Comparison of ENCODE assay signal across 10 cellular contexts in the genomic region with DNA sequence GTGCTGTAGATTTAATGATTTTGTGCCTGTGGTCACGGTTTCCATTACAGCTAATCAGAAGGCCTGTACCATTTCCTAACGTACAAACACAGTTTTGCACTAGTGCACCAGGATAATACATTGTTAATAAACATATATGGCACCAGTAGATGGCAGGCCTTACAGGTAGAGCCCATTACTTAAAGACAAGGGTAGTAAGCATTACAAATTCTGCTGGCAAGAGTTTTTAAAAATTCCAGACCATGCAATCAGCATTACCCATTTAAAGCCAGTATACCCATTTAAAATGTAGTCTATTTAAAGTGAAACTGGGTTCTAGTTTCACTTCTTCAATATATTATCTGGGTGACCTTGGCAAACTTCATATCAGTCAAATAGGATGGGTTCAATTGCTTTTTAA.
A peak's percentile ranks its signal among the peaks of the same experiment; 100 is the strongest.
DNase-seq lines count a peak whose midpoint lies in the region; ATAC-seq and TF ChIP-seq lines count a peak whose summit lies in the region.
"Had no signal": no experiment of that assay in that cellular context is flagged by ENCODE, and none has a peak within 500 bp of the region (broad histone marks: within the 10 kb centered on the region; RNA-seq: fewer than 3 reads in every experiment).

No MANE protein-coding gene starts in this region.

- DNase-seq in neural progenitor cell (ENCODE audit: low spot score) (no peak), type B pancreatic cell (ENCODE audit: extremely low spot score, unreplicated experiment) (no peak), sigmoid colon (no peak), DMS114 treated with DMSO at 0.1 percent for 48 hours (lab: John Stamatoyannopoulos, UW; ENCODE audit: unreplicated experiment) (no peak)
- DNase-seq: foreskin keratinocyte, NCI-H1048 had no signal

- H3K4me3 ChIP-seq in neural progenitor cell (no peak overlapping the region), sigmoid colon (no peak overlapping the region)

- H3K27ac Mint-ChIP-seq in neural progenitor cell = no peak overlapping the region
- no peak overlapping the region for H3K27ac Mint-ChIP-seq in type B pancreatic cell

- no peak for TF ChIP-seq POLR2A in sigmoid colon (IDR thresholded peaks at IDR 0.05)

- H3K27me3 Mint-ChIP-seq in neural progenitor cell (ENCODE audit: insufficient read depth, low read depth) (peaks cover 4% of the 10 kb centered on the region), type B pancreatic cell (no peaks in the 10 kb centered on the region)

- TF ChIP-seq CTCF in neural progenitor cell (IDR thresholded peaks at IDR 0.05) (peak; percentile 3), type B pancreatic cell (conservative IDR thresholded peaks at IDR 0.05) (no peak), sigmoid colon (IDR thresholded peaks at IDR 0.05) (no peak)

- H3K9ac ChIP-seq in neural progenitor cell = no peak overlapping the region

- no peak overlapping the region for H3K4me3 Mint-ChIP-seq in neural progenitor cell
- H3K4me3 Mint-ChIP-seq in type B pancreatic cell = no peak overlapping the region

- H3K9me3 ChIP-seq in neural progenitor cell (ENCODE audit: low read depth) (no peaks in the 10 kb centered on the region), sigmoid colon (no peaks in the 10 kb centered on the region)

- H3K79me2 ChIP-seq in neural progenitor cell (ENCODE audit: low read depth) = no peaks in the 10 kb centered on the region

- 88 to 90% methylated on average over 2 of the region's 2 CpGs for WGBS in sigmoid colon, 2 donors

- ATAC-seq in GM19043 (IDR thresholded peaks at IDR 0.05; ENCODE audit: low read depth, unreplicated experiment) (peak; percentile 55), HG02588 (IDR thresholded peaks at IDR 0.05; ENCODE audit: unreplicated experiment) (peak; percentile 79), HG03469 (IDR thresholded peaks at IDR 0.05; ENCODE audit: unreplicated experiment) (peak; percentile 83)
- ATAC-seq: foreskin keratinocyte, left lobe of liver had no signal

- intact Hi-C loops in sigmoid colon (cut with DNase I) = no loop called here

- no peaks in the 10 kb centered on the region for H3K9me3 Mint-ChIP-seq in neural progenitor cell
- H3K9me3 Mint-ChIP-seq in type B pancreatic cell = no peaks in the 10 kb centered on the region

- no peaks in the 10 kb centered on the region for H3K36me3 ChIP-seq in neural progenitor cell
- no peaks in the 10 kb centered on the region for H3K36me3 ChIP-seq in sigmoid colon

- no peaks in the 10 kb centered on the region for H3F3A ChIP-seq in neural progenitor cell (ENCODE audit: low read depth)

- no peak overlapping the region for H3K27ac ChIP-seq in neural progenitor cell
- no peak overlapping the region for H3K27ac ChIP-seq in sigmoid colon
- H3K27ac ChIP-seq: foreskin keratinocyte had no signal

- no peak overlapping the region for H2AFZ ChIP-seq in neural progenitor cell (replicated peaks)

- H4K20me1 ChIP-seq in neural progenitor cell (ENCODE audit: low read depth) = no peaks in the 10 kb centered on the region

- H3K4me1 Mint-ChIP-seq in neural progenitor cell (no peaks in the 10 kb centered on the region), type B pancreatic cell (ENCODE audit: unreplicated experiment) (no peaks in the 10 kb centered on the region)

- no peak for TF ChIP-seq EP300 in sigmoid colon (IDR thresholded peaks at IDR 0.05)

- H3K4me1 ChIP-seq in neural progenitor cell (no peaks in the 10 kb centered on the region), sigmoid colon (no peaks in the 10 kb centered on the region)
- H3K4me1 ChIP-seq: foreskin keratinocyte had no signal

- H3K4me2 ChIP-seq in neural progenitor cell = no peak overlapping the region

- H3K36me3 Mint-ChIP-seq in neural progenitor cell (no peaks in the 10 kb centered on the region), type B pancreatic cell (no peaks in the 10 kb centered on the region)

- no peaks in the 10 kb centered on the region for H3K27me3 ChIP-seq in neural progenitor cell
- no peaks in the 10 kb centered on the region for H3K27me3 ChIP-seq in sigmoid colon
- H3K27me3 ChIP-seq: foreskin keratinocyte had no signal
